In the genomic region with DNA sequence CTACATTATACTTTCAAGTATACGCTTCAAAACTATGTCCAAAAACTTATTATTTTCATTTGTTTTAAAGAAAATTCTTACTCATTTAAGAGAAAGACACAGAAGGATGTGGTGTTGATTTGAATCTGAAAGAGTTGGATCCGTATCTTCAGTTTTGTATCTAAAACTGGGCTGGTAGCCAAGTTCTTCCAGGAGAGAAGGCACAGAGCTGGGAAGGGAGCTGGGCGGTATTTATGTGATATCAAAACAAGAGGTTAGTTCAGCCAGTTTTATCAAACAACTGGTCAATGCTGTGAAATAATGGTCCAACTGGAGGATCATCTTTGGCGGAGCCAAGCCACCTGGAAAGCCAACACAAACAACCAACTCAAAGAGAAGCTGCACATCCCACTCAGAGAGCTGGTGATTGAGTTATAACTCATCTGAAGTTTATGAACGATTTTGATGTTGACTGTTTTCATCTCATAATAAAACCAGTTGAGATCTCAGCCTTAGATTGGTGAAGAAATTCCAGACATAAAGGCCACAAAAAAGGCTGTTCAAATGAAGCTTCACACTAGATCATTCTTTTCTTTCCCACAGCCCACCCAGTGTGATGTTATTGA, we compare ENCODE assay signal across 14 cellular contexts.
"Had no signal": no experiment of that assay in that cellular context is flagged by ENCODE, and none has a peak within 500 bp of the region (broad histone marks: within the 10 kb centered on the region; RNA-seq: fewer than 3 reads in every experiment).

No MANE protein-coding gene starts in this region.

- DNase-seq: activated CD4-positive, alpha-beta T cell treated with anti-CD3 and anti-CD28 coated beads, Interleukin-2, amount 10 ng/mL, durations not matched to agents 24 days and 14 days; activated CD8-positive, alpha-beta T cell treated with anti-CD3 and anti-CD28 coated beads for 36 hours; activated naive CD4-positive, alpha-beta T cell treated with Interleukin-2 at 50 U/mL for 16 hours; activated T-cell treated with anti-CD3 and anti-CD28 coated beads, Interleukin-2, amount 50 U/mL, for 1 hour; body of pancreas; mesenchymal stem cell; mucosa of descending colon; naive thymus-derived CD8-positive, alpha-beta T cell; pancreas; right lobe of liver; stimulated activated CD4-positive, alpha-beta T cell treated with anti-CD3 and anti-CD28 coated beads, Interleukin-4, amount 100 ng/mL, for 1 hour; stomach; trophoblast cell had no signal

- H3K27ac Mint-ChIP-seq: activated CD4-positive, alpha-beta T cell treated with anti-CD3 and anti-CD28 coated beads, Interleukin-2, amount 10 ng/mL, durations not matched to agents 24 days and 14 days; activated CD8-positive, alpha-beta T cell treated with anti-CD3 and anti-CD28 coated beads for 36 hours; activated T-helper 2 cell treated with anti-CD3 and anti-CD28 coated beads, Interferon-gamma antibody, Interleukin-2, Interleukin-4, amounts not matched to agents 10 μg/mL and 5 μg/mL and 100 μg/mL, durations not matched to agents 14 hours and 24 hours and 36 hours; naive thymus-derived CD8-positive, alpha-beta T cell had no signal

- H3K4me1 Mint-ChIP-seq: activated CD4-positive, alpha-beta T cell treated with anti-CD3 and anti-CD28 coated beads, Interleukin-2, amount 10 ng/mL, durations not matched to agents 24 days and 14 days; naive thymus-derived CD8-positive, alpha-beta T cell had no signal

- H3K4me3 Mint-ChIP-seq: activated CD4-positive, alpha-beta T cell treated with anti-CD3 and anti-CD28 coated beads, Interleukin-2, amount 10 ng/mL, durations not matched to agents 24 days and 14 days; activated CD8-positive, alpha-beta T cell treated with anti-CD3 and anti-CD28 coated beads for 36 hours; naive thymus-derived CD8-positive, alpha-beta T cell had no signal

- ATAC-seq: activated CD8-positive, alpha-beta T cell treated with anti-CD3 and anti-CD28 coated beads for 36 hours; body of pancreas; mucosa of descending colon; naive thymus-derived CD8-positive, alpha-beta T cell; pancreas; right lobe of liver had no signal
